12 cellular contexts compared by ENCODE assay signal in the genomic region with DNA sequence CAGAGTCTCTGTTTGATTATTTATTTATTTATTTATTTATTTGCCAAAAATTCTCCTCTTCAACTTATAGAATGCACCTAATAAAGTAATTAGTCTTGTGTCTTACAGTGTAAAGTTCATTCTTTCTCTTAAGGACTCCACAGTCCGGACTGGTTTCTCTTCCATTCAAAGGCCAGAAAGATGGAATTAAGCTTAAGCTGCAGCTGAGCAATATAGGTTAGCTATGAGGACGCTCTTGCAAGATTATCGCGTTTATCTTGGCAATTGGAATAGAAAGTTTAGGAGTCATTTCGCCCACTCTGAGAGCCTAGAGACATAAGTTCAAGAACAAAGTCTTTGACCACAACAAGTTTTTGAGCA. TPM values are rescaled to one million over a fixed set of nuclear protein-coding genes. Genes with fewer than 3 reads are reported as not detected.
DNase-seq lines count a peak whose midpoint lies in the region; ATAC-seq and TF ChIP-seq lines count a peak whose summit lies in the region.
"Had no signal": no experiment of that assay in that cellular context is flagged by ENCODE, and none has a peak within 500 bp of the region (broad histone marks: within the 10 kb centered on the region; RNA-seq: fewer than 3 reads in every experiment).

No MANE protein-coding gene starts in this region.

- H3K4me3 ChIP-seq in left ventricle myocardium inferior, result no peak overlapping the region
- H3K4me3 ChIP-seq in subcutaneous abdominal adipose tissue (ENCODE audit: low read depth in 1 of 5, low read length in 5 of 5), result no peak overlapping the region
- H3K4me3 ChIP-seq: transverse colon had no signal

- H3K4me1 Mint-ChIP-seq in T-helper 17 cell, result peaks cover 13% of the 10 kb centered on the region

- ATAC-seq in left ventricle myocardium superior (no peak), HG02852 (IDR thresholded peaks at IDR 0.05; ENCODE audit: unreplicated experiment) (peak; percentile 10), T-helper 17 cell (peak; percentile 35)

- no peak for TF ChIP-seq CTCF in left ventricle myocardium inferior (IDR thresholded peaks at IDR 0.05; ENCODE audit: borderline replicate concordance)

- H3K27ac ChIP-seq in left ventricle myocardium inferior (replicated peaks) (peak overlapping the region; percentile 80), subcutaneous abdominal adipose tissue (ENCODE audit: low read depth, low read length) (peak overlapping the region; percentile 13)
- H3K27ac ChIP-seq: transverse colon had no signal

- no peaks in the 10 kb centered on the region for H3K36me3 ChIP-seq in left ventricle myocardium inferior
- H3K36me3 ChIP-seq in subcutaneous abdominal adipose tissue (ENCODE audit: control insufficient read depth in 5 of 5, insufficient read depth in 5 of 5, low read length in 5 of 5), result no peaks in the 10 kb centered on the region
- H3K36me3 ChIP-seq: transverse colon had no signal

- H3K9me3 ChIP-seq in left ventricle myocardium inferior (replicated peaks) (no peaks in the 10 kb centered on the region), T-helper 17 cell (ENCODE audit: control insufficient read depth, low read length, poor library complexity, severe bottlenecking) (no peaks in the 10 kb centered on the region), subcutaneous abdominal adipose tissue (ENCODE audit: control insufficient read depth in 5 of 5, low read length in 5 of 5) (no peaks in the 10 kb centered on the region)
- H3K9me3 ChIP-seq: transverse colon had no signal

- DNase-seq in left ventricle myocardium inferior (no peak), left ventricle myocardium superior (no peak), T-helper 17 cell (no peak), medulla oblongata (ENCODE audit: extremely low spot score) (no peak), NCI-H187 treated with DMSO at 0.1 percent for 48 hours (lab: John Stamatoyannopoulos, UW) (no peak), DMS153 (lab: John Stamatoyannopoulos, UW) (no peak)
- DNase-seq: NCI-H1694 had no signal

- H3K36me3 Mint-ChIP-seq in T-helper 17 cell (ENCODE audit: low read depth), result no peaks in the 10 kb centered on the region

- H3K9ac ChIP-seq in subcutaneous abdominal adipose tissue (ENCODE audit: low read length in 5 of 5), result no peak overlapping the region

- H3K27me3 ChIP-seq in left ventricle myocardium inferior (ENCODE audit: low read depth) (no peaks in the 10 kb centered on the region), subcutaneous abdominal adipose tissue (ENCODE audit: control insufficient read depth in 5 of 5, insufficient read depth in 4 of 5, low read length in 5 of 5) (no peaks in the 10 kb centered on the region)
- H3K27me3 ChIP-seq: transverse colon had no signal

- intact Hi-C loops in left ventricle myocardium inferior (cut with micrococcal nuclease) (no loop called here), left ventricle myocardium superior (cut with micrococcal nuclease) (no loop called here)

- no peak overlapping the region for H3K27ac Mint-ChIP-seq in T-helper 17 cell
- H3K27ac Mint-ChIP-seq: progenitor cell of endocrine pancreas had no signal

- no peaks in the 10 kb centered on the region for H3K27me3 Mint-ChIP-seq in T-helper 17 cell
- H3K27me3 Mint-ChIP-seq: progenitor cell of endocrine pancreas had no signal

- H3K4me1 ChIP-seq in left ventricle myocardium inferior (peaks cover 39% of the 10 kb centered on the region), subcutaneous abdominal adipose tissue (ENCODE audit: control insufficient read depth in 5 of 5, insufficient read depth in 5 of 5, low read length in 5 of 5) (peaks cover 9 to 33% (median 31%) of the 10 kb centered on the region in 5 donors)

- no peak overlapping the region for H3K4me3 Mint-ChIP-seq in T-helper 17 cell

RNA-seq across cellular contexts. Expression of a gene that starts 15.0 kb away (rescaled TPM):
- total RNA-seq in left ventricle myocardium inferior (0.74 TPM), left ventricle myocardium superior (not detected), T-helper 17 cell (under 1 TPM in 1 of 2 donors, not detected in 1; 0.32 TPM)
- total RNA-seq: left cardiac atrium had no signal

RNA-seq across cellular contexts. Expression of a gene that starts 20.8 kb away (rescaled TPM):
- total RNA-seq in left ventricle myocardium inferior (not detected), left ventricle myocardium superior (not detected), T-helper 17 cell (under 1 TPM in 1 of 2 donors, not detected in 1; 0.12 TPM)
- total RNA-seq: left cardiac atrium, progenitor cell of endocrine pancreas, transverse colon had no signal

RNA-seq across cellular contexts. Expression of a gene that starts 34.9 kb away (rescaled TPM):
- total RNA-seq in left ventricle myocardium inferior (62.7 TPM), left ventricle myocardium superior (55.9 TPM), T-helper 17 cell (10 to 100 TPM; 18.2 to 18.7 TPM)
